Comparison of ENCODE assay signal across 1 cellular context in the genomic region with DNA sequence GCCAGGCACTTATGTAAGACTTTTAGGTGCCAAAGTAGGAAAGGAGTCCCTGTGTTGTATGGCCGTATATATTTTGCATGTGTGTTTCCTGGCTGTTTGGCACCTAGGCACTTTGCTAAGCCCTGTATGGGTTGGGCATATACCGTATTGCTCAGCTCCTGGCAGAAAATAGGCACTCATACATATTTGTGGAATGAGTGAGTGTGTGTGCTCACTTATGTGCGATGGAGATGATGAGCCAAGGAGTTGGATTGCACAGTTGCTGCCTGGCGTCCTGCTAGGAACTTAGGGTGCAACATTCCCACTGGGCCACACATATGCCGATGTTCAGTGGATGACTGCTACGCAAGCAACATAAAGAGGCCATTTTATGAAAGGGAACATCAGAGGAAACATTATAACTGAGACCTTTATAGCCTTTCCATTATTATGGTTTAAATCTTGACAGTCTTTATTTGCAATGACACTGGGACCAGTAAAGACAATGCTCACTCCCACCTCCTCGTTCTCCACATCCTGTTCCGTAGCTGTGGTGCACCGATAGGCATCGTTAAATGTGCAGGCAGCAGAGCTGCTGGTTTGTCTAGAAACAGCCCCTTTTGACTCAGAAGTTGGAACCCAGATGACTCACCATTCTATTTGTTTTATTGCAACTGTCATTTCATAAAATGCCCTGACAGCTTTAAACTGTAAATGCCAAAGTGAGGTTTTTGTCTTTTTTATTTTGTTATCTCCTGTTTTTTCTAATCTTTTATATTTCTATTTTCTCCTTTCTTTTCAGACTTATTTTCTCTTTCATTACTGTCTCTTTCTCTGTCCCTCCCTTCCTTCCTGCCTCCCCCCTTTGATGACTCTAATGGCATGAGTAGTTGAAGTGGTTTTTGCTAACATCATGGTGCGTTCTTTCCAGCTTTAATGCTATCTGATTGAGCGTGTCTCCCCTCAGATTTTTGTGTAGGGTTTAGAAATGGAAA.
TF ChIP-seq lines count a peak whose summit lies in the region.

No MANE protein-coding gene starts in this region.

TF ChIP-seq in HEK293, 187 proteins besides CTCF, POLR2A, EP300 and RAD21 (continued from another document):
- TF ChIP-seq, protein P1, sequence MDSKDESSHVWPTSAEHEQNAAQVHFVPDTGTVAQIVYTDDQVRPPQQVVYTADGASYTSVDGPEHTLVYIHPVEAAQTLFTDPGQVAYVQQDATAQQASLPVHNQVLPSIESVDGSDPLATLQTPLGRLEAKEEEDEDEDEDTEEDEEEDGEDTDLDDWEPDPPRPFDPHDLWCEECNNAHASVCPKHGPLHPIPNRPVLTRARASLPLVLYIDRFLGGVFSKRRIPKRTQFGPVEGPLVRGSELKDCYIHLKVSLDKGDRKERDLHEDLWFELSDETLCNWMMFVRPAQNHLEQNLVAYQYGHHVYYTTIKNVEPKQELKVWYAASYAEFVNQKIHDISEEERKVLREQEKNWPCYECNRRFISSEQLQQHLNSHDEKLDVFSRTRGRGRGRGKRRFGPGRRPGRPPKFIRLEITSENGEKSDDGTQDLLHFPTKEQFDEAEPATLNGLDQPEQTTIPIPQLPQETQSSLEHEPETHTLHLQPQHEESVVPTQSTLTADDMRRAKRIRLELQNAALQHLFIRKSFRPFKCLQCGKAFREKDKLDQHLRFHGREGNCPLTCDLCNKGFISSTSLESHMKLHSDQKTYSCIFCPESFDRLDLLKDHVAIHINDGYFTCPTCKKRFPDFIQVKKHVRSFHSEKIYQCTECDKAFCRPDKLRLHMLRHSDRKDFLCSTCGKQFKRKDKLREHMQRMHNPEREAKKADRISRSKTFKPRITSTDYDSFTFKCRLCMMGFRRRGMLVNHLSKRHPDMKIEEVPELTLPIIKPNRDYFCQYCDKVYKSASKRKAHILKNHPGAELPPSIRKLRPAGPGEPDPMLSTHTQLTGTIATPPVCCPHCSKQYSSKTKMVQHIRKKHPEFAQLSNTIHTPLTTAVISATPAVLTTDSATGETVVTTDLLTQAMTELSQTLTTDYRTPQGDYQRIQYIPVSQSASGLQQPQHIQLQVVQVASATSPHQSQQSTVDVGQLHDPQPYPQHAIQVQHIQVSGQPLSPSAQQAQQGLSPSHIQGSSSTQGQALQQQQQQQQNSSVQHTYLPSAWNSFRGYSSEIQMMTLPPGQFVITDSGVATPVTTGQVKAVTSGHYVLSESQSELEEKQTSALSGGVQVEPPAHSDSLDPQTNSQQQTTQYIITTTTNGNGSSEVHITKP (tag by site-specific recombination; IDR thresholded peaks at IDR 0.05), result peak; percentile 65
- TF ChIP-seq ZNF677 (tag by site-specific recombination; IDR thresholded peaks at IDR 0.05) (no peak), ZNF626 (tag by site-specific recombination; IDR thresholded peaks at IDR 0.05) (no peak), ZNF560 (tag by site-specific recombination; IDR thresholded peaks at IDR 0.05; ENCODE audit: borderline replicate concordance) (no peak), PRDM4 (tag by site-specific recombination; IDR thresholded peaks at IDR 0.05) (peak; percentile 99), ZBTB26 (tag by site-specific recombination; optimal IDR thresholded peaks at IDR 0.05) (no peak), ZNF274 (IDR thresholded peaks at IDR 0.05; ENCODE audit: low read length) (no peak), ZNF274 (tag by site-specific recombination; IDR thresholded peaks at IDR 0.05; ENCODE audit: borderline replicate concordance) (no peak), SETDB1 (IDR thresholded peaks at IDR 0.05; ENCODE audit: insufficient read length, low read length) (no peak), ZNF10 (tag by site-specific recombination; IDR thresholded peaks at IDR 0.05) (peak; percentile 60; the same call in 1 of the 2 replicates), ZFP37 (tag by site-specific recombination; IDR thresholded peaks at IDR 0.05) (no peak), GLIS2 (tag by site-specific recombination; IDR thresholded peaks at IDR 0.05) (no peak), PRDM6 (tag by site-specific recombination; IDR thresholded peaks at IDR 0.05) (peak; percentile 75), SP3 (tag by site-specific recombination; IDR thresholded peaks at IDR 0.05) (no peak), ZNF610 (tag by site-specific recombination; IDR thresholded peaks at IDR 0.05; ENCODE audit: borderline replicate concordance) (no peak), ZNF132 (tag by site-specific recombination; IDR thresholded peaks at IDR 0.05; ENCODE audit: borderline replicate concordance) (no peak), ZNF324 (tag by site-specific recombination; IDR thresholded peaks at IDR 0.05) (0 out of 2 replicates have a peak, but pooled peaks have one; percentile 61), ZNF837 (tag by site-specific recombination; IDR thresholded peaks at IDR 0.05) (no peak), ZNF701 (tag by site-specific recombination; IDR thresholded peaks at IDR 0.05) (no peak), ZBTB8A (tag by site-specific recombination; IDR thresholded peaks at IDR 0.05) (no peak), KLF9 (tag by site-specific recombination; IDR thresholded peaks at IDR 0.05; ENCODE audit: low read depth) (no peak)
- TF ChIP-seq, protein P2, sequence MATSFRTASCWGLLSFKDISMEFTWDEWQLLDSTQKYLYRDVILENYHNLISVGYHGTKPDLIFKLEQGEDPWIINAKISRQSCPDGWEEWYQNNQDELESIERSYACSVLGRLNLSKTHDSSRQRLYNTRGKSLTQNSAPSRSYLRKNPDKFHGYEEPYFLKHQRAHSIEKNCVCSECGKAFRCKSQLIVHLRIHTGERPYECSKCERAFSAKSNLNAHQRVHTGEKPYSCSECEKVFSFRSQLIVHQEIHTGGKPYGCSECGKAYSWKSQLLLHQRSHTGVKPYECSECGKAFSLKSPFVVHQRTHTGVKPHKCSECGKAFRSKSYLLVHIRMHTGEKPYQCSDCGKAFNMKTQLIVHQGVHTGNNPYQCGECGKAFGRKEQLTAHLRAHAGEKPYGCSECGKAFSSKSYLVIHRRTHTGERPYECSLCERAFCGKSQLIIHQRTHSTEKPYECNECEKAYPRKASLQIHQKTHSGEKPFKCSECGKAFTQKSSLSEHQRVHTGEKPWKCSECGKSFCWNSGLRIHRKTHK (tag by site-specific recombination; IDR thresholded peaks at IDR 0.05), result no peak
- TF ChIP-seq, protein P3, sequence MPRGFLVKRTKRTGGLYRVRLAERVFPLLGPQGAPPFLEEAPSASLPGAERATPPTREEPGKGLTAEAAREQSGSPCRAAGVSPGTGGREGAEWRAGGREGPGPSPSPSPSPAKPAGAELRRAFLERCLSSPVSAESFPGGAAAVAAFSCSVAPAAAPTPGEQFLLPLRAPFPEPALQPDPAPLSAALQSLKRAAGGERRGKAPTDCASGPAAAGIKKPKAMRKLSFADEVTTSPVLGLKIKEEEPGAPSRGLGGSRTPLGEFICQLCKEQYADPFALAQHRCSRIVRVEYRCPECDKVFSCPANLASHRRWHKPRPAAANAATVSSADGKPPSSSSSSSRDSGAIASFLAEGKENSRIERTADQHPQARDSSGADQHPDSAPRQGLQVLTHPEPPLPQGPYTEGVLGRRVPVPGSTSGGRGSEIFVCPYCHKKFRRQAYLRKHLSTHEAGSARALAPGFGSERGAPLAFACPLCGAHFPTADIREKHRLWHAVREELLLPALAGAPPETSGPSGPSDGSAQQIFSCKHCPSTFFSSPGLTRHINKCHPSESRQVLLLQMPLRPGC (tag by site-specific recombination; IDR thresholded peaks at IDR 0.05), result peak; percentile 63; the same call in 1 of the 2 replicates
